In the genomic region with DNA sequence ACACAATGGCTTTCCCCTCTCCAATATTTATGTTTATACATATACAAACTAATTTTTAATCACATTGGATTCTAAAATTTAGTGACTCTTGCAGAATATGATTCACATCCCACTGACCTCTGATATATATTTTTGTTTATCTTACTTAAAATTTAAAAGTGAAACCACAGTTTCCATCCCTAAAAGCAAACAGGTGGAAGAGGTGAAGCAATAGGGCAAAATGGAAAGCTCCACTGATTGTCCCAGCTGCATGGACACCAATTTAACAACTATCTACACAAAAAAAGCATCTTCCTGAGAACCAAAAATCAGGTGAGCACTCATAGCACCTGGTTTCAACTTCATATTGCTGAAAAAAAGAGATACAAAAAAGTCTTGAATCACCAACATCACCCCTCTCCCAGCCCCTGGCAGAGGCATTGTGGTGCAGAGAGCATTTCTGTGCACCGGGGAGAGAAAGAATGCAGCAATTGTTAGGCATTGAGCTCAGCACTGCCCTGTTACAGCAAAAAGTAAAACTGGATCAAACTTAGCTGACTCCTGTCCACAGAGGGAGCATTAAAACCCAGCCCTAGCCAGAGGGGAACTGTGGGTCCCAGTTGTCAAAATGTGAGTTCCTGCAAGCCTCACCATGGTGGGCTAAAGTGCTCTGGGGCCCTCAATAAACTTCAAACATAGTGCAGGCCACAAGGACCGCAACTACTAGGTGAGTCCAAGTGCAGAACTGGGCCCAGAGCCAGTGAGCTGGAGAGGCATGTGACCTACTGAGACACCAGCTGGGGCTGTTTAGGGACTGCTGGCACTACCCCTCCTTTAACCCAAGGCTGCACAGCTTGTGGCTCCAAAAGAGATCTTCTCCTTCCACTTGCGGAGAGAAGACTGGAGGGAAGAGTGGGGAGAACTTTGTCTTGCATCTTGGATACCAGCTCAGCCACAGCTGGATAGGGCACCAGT, we compare ENCODE assay signal across 14 cellular contexts.
DNase-seq lines count a peak whose midpoint lies in the region; ATAC-seq and TF ChIP-seq lines count a peak whose summit lies in the region.
"Had no signal": no experiment of that assay in that cellular context is flagged by ENCODE, and none has a peak within 500 bp of the region (broad histone marks: within the 10 kb centered on the region; RNA-seq: fewer than 3 reads in every experiment).

No MANE protein-coding gene starts in this region.

- H3K4me2 ChIP-seq in OCI-LY1 (ENCODE audit: low read length): no peak overlapping the region
- H3K4me2 ChIP-seq: BLaER1 had no signal

- H3K9me3 Mint-ChIP-seq in naive B cell: peaks cover 0 to 11% (median 4%) of the 10 kb centered on the region in 7 donors
- H3K9me3 Mint-ChIP-seq in activated T-cell treated with anti-CD3 and anti-CD28 coated beads, Interleukin-2, amount 50 U/mL, for 24 hours: peaks cover 6% of the 10 kb centered on the region
- no peaks in the 10 kb centered on the region for H3K9me3 Mint-ChIP-seq in natural killer cell treated with Interleukin-12 subunit alpha and Interleukin-12 subunit beta and Interleukin-15 and Interleukin-18, amount 100 ng/mL, for 72 hours

- H3K4me1 Mint-ChIP-seq in naive B cell: peaks cover 6 to 10% (median 9%) of the 10 kb centered on the region in 3 donors
- peaks cover 14% of the 10 kb centered on the region for H3K4me1 Mint-ChIP-seq in activated T-cell treated with anti-CD3 and anti-CD28 coated beads, Interleukin-2, amount 50 U/mL, for 24 hours (ENCODE audit: low read depth)
- peaks cover 5 to 7% of the 10 kb centered on the region in 2 donors for H3K4me1 Mint-ChIP-seq in natural killer cell treated with Interleukin-12 subunit alpha and Interleukin-12 subunit beta and Interleukin-15 and Interleukin-18, amount 100 ng/mL, for 72 hours (ENCODE audit: low read depth in 2 of 2)

- ATAC-seq in naive B cell (ENCODE audit: low read depth in 2 of 2) (no peak), GM21515 (IDR thresholded peaks at IDR 0.05; ENCODE audit: unreplicated experiment) (no peak)
- ATAC-seq in natural killer cell treated with Interleukin-12 subunit alpha and Interleukin-12 subunit beta and Interleukin-15 and Interleukin-18, amount 100 ng/mL, for 72 hours: no peak

- no peaks in the 10 kb centered on the region for H3K79me2 ChIP-seq in OCI-LY1 (ENCODE audit: insufficient read depth, low read length)

- intact Hi-C loops in head of caudate nucleus (cut with DNase I): no loop called here

- H3K27me3 Mint-ChIP-seq in naive B cell: no peaks in the 10 kb centered on the region
- no peaks in the 10 kb centered on the region for H3K27me3 Mint-ChIP-seq in activated T-cell treated with anti-CD3 and anti-CD28 coated beads, Interleukin-2, amount 50 U/mL, for 24 hours
- no peaks in the 10 kb centered on the region for H3K27me3 Mint-ChIP-seq in natural killer cell treated with Interleukin-12 subunit alpha and Interleukin-12 subunit beta and Interleukin-15 and Interleukin-18, amount 100 ng/mL, for 72 hours
- H3K27me3 Mint-ChIP-seq: activated CD4-positive, alpha-beta memory T cell treated with anti-CD3 and anti-CD28 coated beads, Interleukin-2, amount 10 ng/mL, durations not matched to agents 7 days and 5 days had no signal

- no peaks in the 10 kb centered on the region for H3K27me3 ChIP-seq in OCI-LY1 (ENCODE audit: insufficient read depth, low read length)
- H3K27me3 ChIP-seq: BLaER1 had no signal

- DNase-seq in EH (ENCODE audit: low read depth) (peak; percentile 23), head of caudate nucleus (peak in 29 of 42 donors; percentile 9 to 59 (median 28)), naive B cell (no peak), activated gamma-delta T cell treated with Interleukin-2 at 50 U/mL for 16 hours (no peak)
- no peak for DNase-seq in activated T-cell treated with anti-CD3 and anti-CD28 coated beads, Interleukin-2, amount 50 U/mL, for 24 hours
- no peak for DNase-seq in natural killer cell treated with Interleukin-12 subunit alpha and Interleukin-12 subunit beta and Interleukin-15 and Interleukin-18, amount 100 ng/mL, for 72 hours (ENCODE audit: low spot score)
- DNase-seq: activated CD4-positive, alpha-beta memory T cell treated with anti-CD3 and anti-CD28 coated beads, Interleukin-2, amount 10 ng/mL, durations not matched to agents 7 days and 5 days; activated naive CD4-positive, alpha-beta T cell treated with anti-CD3 and anti-CD28 coated beads, Interleukin-2, amount 50 U/mL, for 16 hours; cortex of kidney; EL; NCI-H1417 had no signal

- H3K36me3 ChIP-seq in OCI-LY1 (ENCODE audit: insufficient read depth, low read length): peaks cover 63% of the 10 kb centered on the region

- peaks cover 37 to 46% of the 10 kb centered on the region in 2 donors for H3K36me3 Mint-ChIP-seq in naive B cell
- H3K36me3 Mint-ChIP-seq in activated T-cell treated with anti-CD3 and anti-CD28 coated beads, Interleukin-2, amount 50 U/mL, for 24 hours (ENCODE audit: low read depth): peaks cover 92% of the 10 kb centered on the region
- H3K36me3 Mint-ChIP-seq in natural killer cell treated with Interleukin-12 subunit alpha and Interleukin-12 subunit beta and Interleukin-15 and Interleukin-18, amount 100 ng/mL, for 72 hours: peaks cover 22% of the 10 kb centered on the region

- no peaks in the 10 kb centered on the region for H4K20me1 ChIP-seq in OCI-LY1 (ENCODE audit: insufficient read depth, low read length)
- H4K20me1 ChIP-seq: BLaER1 had no signal

- H3K4me3 ChIP-seq in OCI-LY1 (ENCODE audit: low read depth, low read length, poor library complexity, severe bottlenecking): no peak overlapping the region
- H3K4me3 ChIP-seq: BLaER1 had no signal

- peaks cover 5% of the 10 kb centered on the region for H3K4me1 ChIP-seq in OCI-LY1 (ENCODE audit: insufficient read depth, low read length, severe bottlenecking)
- H3K4me1 ChIP-seq: BLaER1 had no signal

- no peak for TF ChIP-seq CTCF in OCI-LY1 (IDR thresholded peaks at IDR 0.05; ENCODE audit: low read length)

- no peaks in the 10 kb centered on the region for H3K9me2 ChIP-seq in OCI-LY1 (ENCODE audit: low read depth, low read length)

- peak overlapping the region in 4 of 6 donors; percentile 12 to 47 (median 35) for H3K27ac Mint-ChIP-seq in naive B cell
- H3K27ac Mint-ChIP-seq in activated T-cell treated with anti-CD3 and anti-CD28 coated beads, Interleukin-2, amount 50 U/mL, for 24 hours: no peak overlapping the region
- H3K27ac Mint-ChIP-seq in natural killer cell treated with Interleukin-12 subunit alpha and Interleukin-12 subunit beta and Interleukin-15 and Interleukin-18, amount 100 ng/mL, for 72 hours: no peak overlapping the region
- H3K27ac Mint-ChIP-seq: activated CD4-positive, alpha-beta memory T cell treated with anti-CD3 and anti-CD28 coated beads, Interleukin-2, amount 10 ng/mL, durations not matched to agents 7 days and 5 days had no signal

- H3K9ac ChIP-seq in OCI-LY1 (ENCODE audit: low read length): no peak overlapping the region
- H3K9ac ChIP-seq: BLaER1 had no signal

- no peak overlapping the region for H3K4me3 Mint-ChIP-seq in naive B cell
- no peak overlapping the region for H3K4me3 Mint-ChIP-seq in activated T-cell treated with anti-CD3 and anti-CD28 coated beads, Interleukin-2, amount 50 U/mL, for 24 hours
- no peak overlapping the region for H3K4me3 Mint-ChIP-seq in natural killer cell treated with Interleukin-12 subunit alpha and Interleukin-12 subunit beta and Interleukin-15 and Interleukin-18, amount 100 ng/mL, for 72 hours
- H3K4me3 Mint-ChIP-seq: activated CD4-positive, alpha-beta memory T cell treated with anti-CD3 and anti-CD28 coated beads, Interleukin-2, amount 10 ng/mL, durations not matched to agents 7 days and 5 days had no signal

- peak overlapping the region; percentile 50 for H3K27ac ChIP-seq in OCI-LY1 (ENCODE audit: low read depth, low read length, poor library complexity, severe bottlenecking)
- H3K27ac ChIP-seq: BLaER1 had no signal

- no peaks in the 10 kb centered on the region for H3K9me3 ChIP-seq in OCI-LY1 (ENCODE audit: low read length)

- H2AFZ ChIP-seq in OCI-LY1 (ENCODE audit: low read length): no peak overlapping the region

- no peaks in the 10 kb centered on the region for H3F3A ChIP-seq in OCI-LY1 (ENCODE audit: insufficient read depth, low read length)

Comparison
In these comparisons a context has a peak if more than half of its experiments do, and no peak if none do; other contexts are left out.
1. DNase-seq: peak in EH (single experiment) and head of caudate nucleus (29 of 42); none in naive B cell (single experiment), activated T-cell treated with anti-CD3 and anti-CD28 coated beads, Interleukin-2, amount 50 U/mL, for 24 hours (single experiment), natural killer cell treated with Interleukin-12 subunit alpha and Interleukin-12 subunit beta and Interleukin-15 and Interleukin-18, amount 100 ng/mL, for 72 hours (single experiment) and activated gamma-delta T cell treated with Interleukin-2 at 50 U/mL for 16 hours (single experiment).
2. H3K27ac Mint-ChIP-seq: peak in naive B cell (4 of 6); none in activated T-cell treated with anti-CD3 and anti-CD28 coated beads, Interleukin-2, amount 50 U/mL, for 24 hours (single experiment) and natural killer cell treated with Interleukin-12 subunit alpha and Interleukin-12 subunit beta and Interleukin-15 and Interleukin-18, amount 100 ng/mL, for 72 hours (0 of 2).